Comparison of ENCODE assay signal across 8 cellular contexts in the genomic region with DNA sequence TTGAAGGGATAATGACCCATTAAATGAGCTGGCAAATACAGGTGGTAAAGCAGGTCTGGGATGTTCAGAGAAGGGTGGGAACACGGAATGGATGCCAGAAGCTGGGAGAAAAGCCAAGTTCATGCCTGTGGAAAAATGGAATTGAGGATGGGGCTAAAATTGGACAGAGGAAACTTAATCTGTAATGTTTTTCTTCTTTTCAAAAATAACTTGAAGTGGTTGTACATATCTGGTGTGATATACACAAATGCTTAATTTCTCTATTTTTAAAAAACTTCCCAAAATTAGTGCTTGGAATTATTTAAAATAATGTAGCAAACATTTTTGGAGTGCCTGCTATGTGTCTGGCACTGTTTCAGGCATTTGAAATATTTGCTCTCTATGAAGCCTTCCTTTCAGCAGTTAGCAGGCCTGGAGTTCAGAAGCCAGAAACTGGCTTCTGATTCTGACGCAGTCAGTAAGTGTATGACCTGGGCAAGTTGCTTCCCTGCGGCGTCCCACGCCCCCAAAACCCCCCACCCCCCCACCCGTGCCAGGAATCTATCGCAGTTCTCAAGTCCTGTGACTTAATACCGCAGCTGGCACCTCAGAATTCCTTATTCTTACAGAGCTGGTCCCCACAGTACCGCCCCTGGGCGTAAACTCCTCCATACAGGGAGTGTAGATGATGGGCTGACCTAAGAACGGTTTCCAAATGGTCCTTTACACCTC. TPM values are rescaled to one million over a fixed set of nuclear protein-coding genes. Genes with fewer than 3 reads are reported as not detected.
DNase-seq lines count a peak whose midpoint lies in the region; ATAC-seq, FAIRE-seq and TF ChIP-seq lines count a peak whose summit lies in the region.

No MANE protein-coding gene starts in this region.

- FAIRE-seq in A204.1 (lab: Jason Lieb, UNC): peak; percentile 43

- peaks cover 5% of the 10 kb centered on the region for H3K4me1 ChIP-seq in thymus (ENCODE audit: control insufficient read depth, insufficient read depth, low read length)

- WGBS in thymus: 96% methylated on average over 11 of the region's 11 CpGs

- no peaks in the 10 kb centered on the region for H3K36me3 ChIP-seq in kidney epithelial cell (ENCODE audit: control insufficient read depth, insufficient read depth, low read length)
- H3K36me3 ChIP-seq in thymus (ENCODE audit: control insufficient read depth, insufficient read depth): peaks cover 5% of the 10 kb centered on the region

- DNase-seq in amniotic epithelial cell (ENCODE audit: low read depth): peak; percentile 55
- peak; percentile 9 for DNase-seq in kidney epithelial cell (ENCODE audit: low read depth)
- no peak for DNase-seq in NCI-H128 (lab: John Stamatoyannopoulos, UW; ENCODE audit: unreplicated experiment)
- no peak for DNase-seq in NCI-H2107 treated with DMSO at 0.1 percent for 48 hours (lab: John Stamatoyannopoulos, UW; ENCODE audit: unreplicated experiment)

- peak; percentile 5 for ATAC-seq in HG03342 (IDR thresholded peaks at IDR 0.05; ENCODE audit: unreplicated experiment)
- ATAC-seq in GM21526 (IDR thresholded peaks at IDR 0.05; ENCODE audit: low FRiP score, unreplicated experiment): no peak

- no peak overlapping the region for H3K4me3 ChIP-seq in kidney epithelial cell (ENCODE audit: low read depth, low read length)
- H3K4me3 ChIP-seq in thymus (ENCODE audit: low read length): peak overlapping the region; percentile 86

- TF ChIP-seq CTCF in kidney epithelial cell (IDR thresholded peaks at IDR 0.05; ENCODE audit: insufficient read depth, low read length, poor library complexity, severe bottlenecking): no peak

- no peaks in the 10 kb centered on the region for H3K9me3 ChIP-seq in thymus (ENCODE audit: control insufficient read depth)

- H3K27me3 ChIP-seq in kidney epithelial cell (ENCODE audit: control insufficient read depth, insufficient read depth, low read length) (no peaks in the 10 kb centered on the region), thymus (ENCODE audit: control insufficient read depth, insufficient read depth) (peaks cover 2% of the 10 kb centered on the region)

- H3K27ac ChIP-seq in thymus (ENCODE audit: low read depth): peak overlapping the region; percentile 77

RNA-seq across cellular contexts. Expression of a gene that starts 0.8 kb away (rescaled TPM):
- total RNA-seq in kidney epithelial cell: 50.9 and 58.5 TPM in 2 replicates
- polyA plus RNA-seq in thymus: 33.1 TPM

RNA-seq across cellular contexts. Expression of a gene that starts 51.7 kb away (rescaled TPM):
- 33.5 and 36.1 TPM in 2 replicates for total RNA-seq in kidney epithelial cell
- polyA plus RNA-seq in thymus: 150 TPM

Comparison
In these comparisons a context has a peak if more than half of its experiments do, and no peak if none do; other contexts are left out.
1. DNase-seq: peak in amniotic epithelial cell (single experiment) and kidney epithelial cell (single experiment); none in NCI-H128 (single experiment) and NCI-H2107 treated with DMSO at 0.1 percent for 48 hours (single experiment).